ENCODE assay signal across 1 cellular context in the genomic region with DNA sequence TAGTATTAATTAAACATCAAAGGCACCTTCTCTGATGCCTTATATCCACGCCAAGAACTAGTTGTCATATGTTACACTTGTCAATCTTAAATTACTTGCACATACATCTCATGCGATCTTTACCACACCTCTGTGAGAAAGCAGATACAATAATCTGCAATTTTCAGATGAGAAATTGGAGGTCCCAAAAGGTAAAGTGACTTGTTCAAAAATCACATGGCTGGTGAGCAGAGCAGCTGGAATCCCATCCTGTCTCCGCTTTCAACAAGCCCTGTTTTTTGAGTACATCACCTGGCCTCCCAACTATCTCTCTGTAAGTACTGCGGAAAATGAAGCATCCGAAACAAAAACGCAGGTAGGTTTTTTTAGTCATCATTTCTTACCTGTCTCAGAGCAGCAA.
TF ChIP-seq lines count a peak whose summit lies in the region.

No MANE protein-coding gene starts in this region.

TF ChIP-seq in H1, 55 proteins besides CTCF, POLR2A, EP300 and RAD21:
- TF ChIP-seq POLR2AphosphoS5 (IDR thresholded peaks at IDR 0.05; ENCODE audit: low read depth, low read length) (no peak), RNF2 (IDR thresholded peaks at IDR 0.05; ENCODE audit: borderline replicate concordance, low read depth, low read length, missing control alignments, poor library complexity, severe bottlenecking) (no peak), BRCA1 (IDR thresholded peaks at IDR 0.05; ENCODE audit: low read depth, low read length) (no peak), CEBPB (IDR thresholded peaks at IDR 0.05; ENCODE audit: low read depth, low read length) (no peak), FOSL1 (IDR thresholded peaks at IDR 0.05; ENCODE audit: insufficient read depth, low read depth, low read length) (no peak), BCL11A (IDR thresholded peaks at IDR 0.05; ENCODE audit: low read depth in 2 of 2, low read length in 2 of 2) (no peak), SP4 (IDR thresholded peaks at IDR 0.05; ENCODE audit: low read length) (no peak), JUN (IDR thresholded peaks at IDR 0.05; ENCODE audit: low read depth, low read length) (no peak), TEAD4 (IDR thresholded peaks at IDR 0.05; ENCODE audit: low read depth, low read length) (no peak), RFX5 (IDR thresholded peaks at IDR 0.05; ENCODE audit: borderline replicate concordance, low read depth, low read length) (no peak), POU5F1 (IDR thresholded peaks at IDR 0.05; ENCODE audit: low read depth, low read length) (no peak), ASH2L (IDR thresholded peaks at IDR 0.05; ENCODE audit: low read length) (no peak), SRF (IDR thresholded peaks at IDR 0.05; ENCODE audit: low read depth, low read length) (no peak), TBP (IDR thresholded peaks at IDR 0.05; ENCODE audit: low read depth, low read length) (no peak), CHD2 (IDR thresholded peaks at IDR 0.05; ENCODE audit: low read length) (no peak), CREB1 (IDR thresholded peaks at IDR 0.05) (no peak), JUND (IDR thresholded peaks at IDR 0.05; ENCODE audit: low read length) (no peak)
TF ChIP-seq in H1: peak in this region for 0.
